In the genomic region with DNA sequence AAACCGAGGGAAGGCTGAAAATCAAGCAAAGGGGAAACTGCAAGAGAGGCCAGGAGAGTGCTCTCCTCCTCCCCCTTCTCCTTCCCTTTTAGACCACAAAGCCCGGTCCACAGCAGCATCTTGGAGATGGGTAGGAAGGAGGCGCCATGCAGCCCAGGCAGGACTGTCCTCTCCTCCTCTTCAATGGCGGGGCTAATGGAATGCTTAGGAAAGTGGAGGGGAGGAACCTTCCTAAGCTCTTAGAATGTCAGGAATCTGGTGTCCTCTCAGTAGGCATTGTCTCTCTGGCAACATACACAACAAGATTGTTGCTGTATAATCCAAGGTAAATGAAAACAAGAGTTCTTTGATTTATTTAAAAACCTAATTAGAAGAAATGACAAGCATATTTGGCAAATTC, we compare ENCODE assay signal across 19 cellular contexts.
"Had no signal": no experiment of that assay in that cellular context is flagged by ENCODE, and none has a peak within 500 bp of the region (broad histone marks: within the 10 kb centered on the region; RNA-seq: fewer than 3 reads in every experiment).

No MANE protein-coding gene starts in this region.

- H3K4me1 Mint-ChIP-seq: activated T-helper 17 cell treated with anti-CD3 and anti-CD28 coated beads, Interleukin-2, amount 50 U/mL, for 72 hours; naive thymus-derived CD4-positive, alpha-beta T cell; stimulated activated naive B cell treated with anti-CD40 and anti-IgM and Interleukin-4, amounts not matched to agents 10 μg/mL and 1 μg/mL and 100 μg/mL, for 72 hours had no signal

- H3K27ac ChIP-seq: esophagus muscularis mucosa, neutrophil, parathyroid adenoma, tibial nerve, uterus had no signal

- DNase-seq: activated CD4-positive, alpha-beta T cell treated with anti-CD3 and anti-CD28 coated beads for 1 hour; activated CD4-positive, alpha-beta T cell treated with anti-CD3 and anti-CD28 coated beads, Interleukin-2, amount 50 U/mL, for 48 hours; activated naive CD4-positive, alpha-beta T cell treated with anti-CD3 and anti-CD28 coated beads for 36 hours; hippocampal formation; left colon; naive thymus-derived CD4-positive, alpha-beta T cell; stimulated activated CD4-positive, alpha-beta T cell treated with anti-CD3 and anti-CD28 coated beads, Interleukin-15, amount 100 ng/mL, for 24 hours; stimulated activated CD4-positive, alpha-beta T cell treated with anti-CD3 and anti-CD28 coated beads, Interleukin-4, amount 100 ng/mL, for 1 hour; stimulated activated naive B cell treated with anti-CD40 and anti-IgM and Interleukin-4, amounts not matched to agents 10 μg/mL and 1 μg/mL and 100 μg/mL, for 72 hours; T-helper 1 cell; T1000; uterus had no signal

- H3K9me3 Mint-ChIP-seq: activated naive CD4-positive, alpha-beta T cell treated with anti-CD3 and anti-CD28 coated beads for 36 hours; activated T-helper 17 cell treated with anti-CD3 and anti-CD28 coated beads, Interleukin-2, amount 50 U/mL, for 72 hours; naive thymus-derived CD4-positive, alpha-beta T cell; stimulated activated naive B cell treated with anti-CD40 and anti-IgM and Interleukin-4, amounts not matched to agents 10 μg/mL and 1 μg/mL and 100 μg/mL, for 72 hours had no signal

- H3K9me3 ChIP-seq: esophagus muscularis mucosa, neutrophil, tibial nerve, uterus had no signal

- H3K36me3 Mint-ChIP-seq: naive thymus-derived CD4-positive, alpha-beta T cell; stimulated activated naive B cell treated with anti-CD40 and anti-IgM and Interleukin-4, amounts not matched to agents 10 μg/mL and 1 μg/mL and 100 μg/mL, for 72 hours had no signal

- H3K4me1 ChIP-seq: parathyroid adenoma, uterus had no signal

- H2AFZ ChIP-seq: parathyroid adenoma had no signal

- H3K27me3 ChIP-seq: esophagus muscularis mucosa, tibial nerve, uterus had no signal

- H3K36me3 ChIP-seq: esophagus muscularis mucosa, neutrophil, tibial nerve, uterus had no signal

- H3K9ac ChIP-seq: parathyroid adenoma had no signal

- H3K4me3 Mint-ChIP-seq: activated naive CD4-positive, alpha-beta T cell treated with anti-CD3 and anti-CD28 coated beads for 36 hours; activated T-helper 17 cell treated with anti-CD3 and anti-CD28 coated beads, Interleukin-2, amount 50 U/mL, for 72 hours; naive thymus-derived CD4-positive, alpha-beta T cell; stimulated activated naive B cell treated with anti-CD40 and anti-IgM and Interleukin-4, amounts not matched to agents 10 μg/mL and 1 μg/mL and 100 μg/mL, for 72 hours had no signal

- FAIRE-seq: astrocyte had no signal

- ATAC-seq: activated T-helper 17 cell treated with anti-CD3 and anti-CD28 coated beads, Interleukin-2, amount 50 U/mL, for 72 hours; left colon; naive thymus-derived CD4-positive, alpha-beta T cell; stimulated activated naive B cell treated with anti-CD40 and anti-IgM and Interleukin-4, amounts not matched to agents 10 μg/mL and 1 μg/mL and 100 μg/mL, for 72 hours had no signal

- H3K79me2 ChIP-seq: parathyroid adenoma had no signal

- H3K4me3 ChIP-seq: esophagus muscularis mucosa, lung, tibial nerve, uterus had no signal

- H3K27ac Mint-ChIP-seq: activated naive CD4-positive, alpha-beta T cell treated with anti-CD3 and anti-CD28 coated beads for 36 hours; activated T-helper 17 cell treated with anti-CD3 and anti-CD28 coated beads, Interleukin-2, amount 50 U/mL, for 72 hours; naive thymus-derived CD4-positive, alpha-beta T cell; stimulated activated naive B cell treated with anti-CD40 and anti-IgM and Interleukin-4, amounts not matched to agents 10 μg/mL and 1 μg/mL and 100 μg/mL, for 72 hours had no signal
